Comparison of ENCODE assay signal across 16 cellular contexts in genomic region chr10:71620642-71621041, GRCh38.
A peak's percentile ranks its signal among the peaks of the same experiment; 100 is the strongest.
DNase-seq lines count a peak whose midpoint lies in the region; FAIRE-seq and TF ChIP-seq lines count a peak whose summit lies in the region.
"Had no signal": no experiment of that assay in that cellular context is flagged by ENCODE, and none has a peak within 500 bp of the region (broad histone marks: within the 10 kb centered on the region; RNA-seq: fewer than 3 reads in every experiment).

No MANE protein-coding gene starts in this region.

- TF ChIP-seq POLR2A in stomach (IDR thresholded peaks at IDR 0.05) = no peak

- no peak for FAIRE-seq in kidney (lab: Jason Lieb, UNC)
- no peak for FAIRE-seq in small intestine (lab: Jason Lieb, UNC)
- FAIRE-seq: HTR-8/SVneo had no signal

- H3K27ac ChIP-seq in angular gyrus (ENCODE audit: low read depth, low read length) (peak overlapping the region; percentile 87), kidney (ENCODE audit: low read depth in 2 of 2, low read length in 2 of 2) (peak overlapping the region; percentile 36 to 57), stomach (peak overlapping the region in 3 of 5 donors; percentile 23 to 76 (median 37)), small intestine (ENCODE audit: low read depth in 1 of 2, low read length in 1 of 2) (no peak overlapping the region)
- H3K27ac ChIP-seq: colonic mucosa had no signal

- H3K4me1 ChIP-seq in kidney (ENCODE audit: control insufficient read depth in 1 of 2, insufficient read depth in 1 of 2, low read depth in 1 of 2, low read length in 2 of 2) (peaks cover 20 to 30% of the 10 kb centered on the region in 2 donors), stomach (peaks cover 13 to 37% (median 22%) of the 10 kb centered on the region in 4 donors), small intestine (ENCODE audit: control insufficient read depth in 2 of 2, insufficient read depth in 1 of 2, low read depth in 1 of 2, low read length in 1 of 2) (peaks cover 5% of the 10 kb centered on the region in 2 donors)
- H3K4me1 ChIP-seq: colonic mucosa had no signal

- no peak overlapping the region for H3K4me3 ChIP-seq in kidney (ENCODE audit: low read length in 2 of 2)
- H3K4me3 ChIP-seq in stomach = no peak overlapping the region
- no peak overlapping the region for H3K4me3 ChIP-seq in small intestine (ENCODE audit: low read depth in 1 of 2, low read length in 2 of 2)
- H3K4me3 ChIP-seq: colonic mucosa had no signal

- 72 to 85% (median 78%) methylated on average over 7 of the region's 7 CpGs for WGBS in stomach, 5 donors
- 81 to 89% (median 88%) methylated on average over 7 of the region's 7 CpGs for WGBS in small intestine, 3 donors

- TF ChIP-seq CTCF in kidney (IDR thresholded peaks at IDR 0.05; ENCODE audit: borderline replicate concordance, extremely low read depth, insufficient read depth) (no peak), stomach (IDR thresholded peaks at IDR 0.05) (no peak)

- DNase-seq in AG08395 (ENCODE audit: low spot score) = peak; percentile 38
- no peak for DNase-seq in kidney
- DNase-seq in stomach = no peak
- DNase-seq in NCI-H774 (lab: John Stamatoyannopoulos, UW) = no peak
- DNase-seq in small intestine = no peak
- DNase-seq in OCI-M1 (lab: John Stamatoyannopoulos, UW) = no peak
- no peak for DNase-seq in NCI-H128 (lab: John Stamatoyannopoulos, UW; ENCODE audit: unreplicated experiment)
- DNase-seq: activated naive CD4-positive, alpha-beta T cell treated with anti-CD3 and anti-CD28 coated beads for 36 hours; colonic mucosa; GDM1; natural killer cell; NCI-H1417; SHP77 treated with DMSO at 0.1 percent for 48 hours; T-helper 1 cell had no signal

- TF ChIP-seq EP300 in stomach (IDR thresholded peaks at IDR 0.05) = no peak

- no peaks in the 10 kb centered on the region for H3K36me3 ChIP-seq in kidney (ENCODE audit: control insufficient read depth in 1 of 2, insufficient read depth in 2 of 2, low read length in 2 of 2)
- no peaks in the 10 kb centered on the region for H3K36me3 ChIP-seq in stomach
- no peaks in the 10 kb centered on the region for H3K36me3 ChIP-seq in small intestine (ENCODE audit: control insufficient read depth in 2 of 2, insufficient read depth in 2 of 2, low read length in 2 of 2)
- H3K36me3 ChIP-seq: colonic mucosa had no signal

- intact Hi-C loops in kidney (cut with DNase I) = no loop called here
- intact Hi-C loops in stomach (cut with DNase I; ENCODE audit: low total_unique reads) = no loop called here

- no peaks in the 10 kb centered on the region for H3K27me3 ChIP-seq in stomach
- H3K27me3 ChIP-seq in small intestine (ENCODE audit: control insufficient read depth in 2 of 2, insufficient read depth in 2 of 2, low read length in 2 of 2) = no peaks in the 10 kb centered on the region
- H3K27me3 ChIP-seq: colonic mucosa had no signal

- H3K9me3 ChIP-seq in kidney (ENCODE audit: control insufficient read depth in 1 of 2, low read length in 2 of 2) (no peaks in the 10 kb centered on the region), stomach (no peaks in the 10 kb centered on the region), small intestine (ENCODE audit: control insufficient read depth, low read depth) (no peaks in the 10 kb centered on the region)
- H3K9me3 ChIP-seq: colonic mucosa had no signal

- H3K9ac ChIP-seq in kidney (ENCODE audit: low read length in 2 of 2) = no peak overlapping the region

Comparison
In these comparisons a context has a peak if more than half of its experiments do, and no peak if none do; other contexts are left out.
1. H3K27ac ChIP-seq: peak in angular gyrus (single experiment), kidney (2 of 2) and stomach (3 of 5); none in small intestine (0 of 2).